ENCODE assay signal across 13 cellular contexts in genomic region chr20:43843096-43843964, GRCh38.
DNase-seq lines count a peak whose midpoint lies in the region; ATAC-seq and TF ChIP-seq lines count a peak whose summit lies in the region.
"Had no signal": no experiment of that assay in that cellular context is flagged by ENCODE, and none has a peak within 500 bp of the region (broad histone marks: within the 10 kb centered on the region; RNA-seq: fewer than 3 reads in every experiment).

No MANE protein-coding gene starts in this region.

- H4K20me1 ChIP-seq in SK-N-SH (ENCODE audit: insufficient read depth) (no peaks in the 10 kb centered on the region), Karpas-422 (ENCODE audit: insufficient read depth, low read depth, low read length) (no peaks in the 10 kb centered on the region)
- H4K20me1 ChIP-seq: BLaER1 had no signal

- intact Hi-C loops in cardiac septum (cut with DNase I), result loop anchor here (5.0 kb wide), 3 partner anchors 76 to 239 kb away; no protein-coding TSS in a partner anchor
- intact Hi-C loops in heart right ventricle (cut with DNase I), result loop anchor here in 7 of 10 donors (5.0 to 10.0 kb wide), 6 partner anchors 91 to 241 kb away; no protein-coding TSS in a partner anchor

- CTCF ChIA-PET in SK-N-SH (lab: Yijun Ruan, JAX), result interaction anchor here (1.0 to 3.8 kb wide), 6 partner anchors 16 to 241 kb away, joined by 3 to 31 read pairs (median 4); no protein-coding TSS in a partner anchor

- H3K27me3 ChIP-seq in heart right ventricle, result peaks cover 0 to 5% (median 0%) of the 10 kb centered on the region in 7 donors
- no peaks in the 10 kb centered on the region for H3K27me3 ChIP-seq in SK-N-SH (ENCODE audit: insufficient read depth)
- H3K27me3 ChIP-seq in Karpas-422 (ENCODE audit: low read length), result no peaks in the 10 kb centered on the region
- H3K27me3 ChIP-seq: BLaER1 had no signal

- H3K9ac ChIP-seq in SK-N-SH, result no peak overlapping the region
- no peak overlapping the region for H3K9ac ChIP-seq in Karpas-422 (ENCODE audit: low read length)
- H3K9ac ChIP-seq: BLaER1 had no signal

- no peaks in the 10 kb centered on the region for H3K9me3 ChIP-seq in heart right ventricle
- no peaks in the 10 kb centered on the region for H3K9me3 ChIP-seq in SK-N-SH
- H3K9me3 ChIP-seq in Karpas-422 (ENCODE audit: low read length), result no peaks in the 10 kb centered on the region
- H3K9me3 ChIP-seq: BLaER1 had no signal

- TF ChIP-seq CTCF in heart right ventricle (IDR thresholded peaks at IDR 0.05) (no peak), SK-N-SH (IDR thresholded peaks at IDR 0.05) (no peak), fibroblast of mammary gland (conservative IDR thresholded peaks at IDR 0.05; ENCODE audit: control insufficient read depth, insufficient read depth, low read depth, low read length) (no peak)

- H3K27ac ChIP-seq in heart right ventricle (no peak overlapping the region), SK-N-SH (ENCODE audit: low read depth in 2 of 2, low read length in 1 of 2) (peak overlapping the region in 1 of 2 experiments; percentile 18; a peak in 1 of 4 replicates), Karpas-422 (ENCODE audit: low read length) (no peak overlapping the region)
- H3K27ac ChIP-seq: BLaER1, WERI-Rb-1 had no signal

- H3K4me1 ChIP-seq in heart right ventricle, result peaks cover 0 to 14% (median 0%) of the 10 kb centered on the region in 9 donors
- H3K4me1 ChIP-seq in SK-N-SH (ENCODE audit: control insufficient read depth in 1 of 2, insufficient read depth in 2 of 2, low read depth in 1 of 2, low read length in 1 of 2), result peaks cover 4 to 20% of the 10 kb centered on the region in 2 experiments; a peak in 2 of 4 replicates
- H3K4me1 ChIP-seq in Karpas-422 (ENCODE audit: low read length), result peaks cover 33% of the 10 kb centered on the region

- H3K4me2 ChIP-seq in SK-N-SH (peak overlapping the region; percentile 20; the same call in 1 of the 2 replicates), Karpas-422 (ENCODE audit: low read depth, low read length, poor library complexity, severe bottlenecking) (no peak overlapping the region)
- H3K4me2 ChIP-seq: BLaER1 had no signal

- DNase-seq in cardiac septum (ENCODE audit: low spot score), result peak; percentile 61
- no peak for DNase-seq in heart right ventricle
- DNase-seq in SK-N-SH, result no peak
- DNase-seq in fibroblast of mammary gland (ENCODE audit: low read depth), result peak; percentile 98
- peak; percentile 18 for DNase-seq in ureter (ENCODE audit: low spot score)
- DNase-seq in hypothalamus (lab: John Stamatoyannopoulos, UW), result no peak
- no peak for DNase-seq in Karpas-422
- DNase-seq: activated effector memory CD4-positive, alpha-beta T cell treated with anti-CD3 and anti-CD28 coated beads, Interleukin-2, amount 50 U/mL, for 16 hours; effector CD4-positive, alpha-beta T cell; NCI-H146; WERI-Rb-1 had no signal

- H3K79me2 ChIP-seq in SK-N-SH (ENCODE audit: insufficient read depth) (no peaks in the 10 kb centered on the region), Karpas-422 (ENCODE audit: low read length) (no peaks in the 10 kb centered on the region)

- H3K4me3 ChIP-seq in heart right ventricle (no peak overlapping the region), SK-N-SH (ENCODE audit: low read depth in 2 of 2, low read length in 1 of 2) (no peak overlapping the region), fibroblast of mammary gland (ENCODE audit: control insufficient read depth, low read depth, low read length) (no peak overlapping the region), Karpas-422 (ENCODE audit: low read length) (no peak overlapping the region)
- H3K4me3 ChIP-seq: BLaER1 had no signal

- no peak for TF ChIP-seq EP300 in SK-N-SH (IDR thresholded peaks at IDR 0.05; ENCODE audit: borderline replicate concordance in 1 of 2, low read depth in 1 of 2, low read length in 1 of 2)

- no peak for ATAC-seq in heart right ventricle
- no peak for ATAC-seq in GM21515 (IDR thresholded peaks at IDR 0.05; ENCODE audit: unreplicated experiment)

- H3K36me3 ChIP-seq in heart right ventricle (no peaks in the 10 kb centered on the region), SK-N-SH (replicated peaks in 1 of 2; ENCODE audit: control insufficient read depth in 1 of 2, insufficient read depth in 2 of 2, low read length in 1 of 2) (no peaks in the 10 kb centered on the region), Karpas-422 (ENCODE audit: insufficient read depth, low read length) (no peaks in the 10 kb centered on the region)
- H3K36me3 ChIP-seq: BLaER1, WERI-Rb-1 had no signal

- H3K9me2 ChIP-seq in SK-N-SH (no peaks in the 10 kb centered on the region), Karpas-422 (replicated peaks; ENCODE audit: insufficient read depth, low read length) (no peaks in the 10 kb centered on the region)

- WGBS in heart right ventricle, 2 donors, result 70 to 82% methylated on average over 10 of the region's 10 CpGs
- WGBS in SK-N-SH (ENCODE audit: low lambda C conversion rate), result 64% methylated on average over 10 of the region's 10 CpGs

- POLR2A ChIA-PET in SK-N-SH (lab: Yijun Ruan, JAX), result no interaction called here

- H2AFZ ChIP-seq in SK-N-SH (ENCODE audit: low read depth), result no peak overlapping the region; the same call in 1 of the 2 replicates
- H2AFZ ChIP-seq in Karpas-422 (ENCODE audit: low read length), result no peak overlapping the region

- peaks cover 11% of the 10 kb centered on the region for H3F3A ChIP-seq in SK-N-SH (replicated peaks; ENCODE audit: insufficient read depth)

- no peak for TF ChIP-seq RAD21 in SK-N-SH (IDR thresholded peaks at IDR 0.05; ENCODE audit: low read length)

TF ChIP-seq in SK-N-SH, 30 proteins besides CTCF, POLR2A, EP300 and RAD21:
- TF ChIP-seq ZBTB33 (IDR thresholded peaks at IDR 0.05; ENCODE audit: borderline replicate concordance, low read depth) (no peak), USF1 (IDR thresholded peaks at IDR 0.05; ENCODE audit: borderline replicate concordance, low read depth) (no peak), TCF12 (IDR thresholded peaks at IDR 0.05) (peak; percentile 30; the same call in 1 of the 2 replicates), FOSL2 (IDR thresholded peaks at IDR 0.05; ENCODE audit: borderline replicate concordance, low read depth) (peak; percentile 51; the same call in 1 of the 2 replicates)

Comparison
In these comparisons a context has a peak if more than half of its experiments do, and no peak if none do; other contexts are left out.
1. DNase-seq: peak in cardiac septum (single experiment), fibroblast of mammary gland (single experiment) and ureter (single experiment); none in heart right ventricle (0 of 2), SK-N-SH (single experiment), hypothalamus (0 of 51) and Karpas-422 (single experiment).